ENCODE assay signal across 15 cellular contexts in the genomic region with DNA sequence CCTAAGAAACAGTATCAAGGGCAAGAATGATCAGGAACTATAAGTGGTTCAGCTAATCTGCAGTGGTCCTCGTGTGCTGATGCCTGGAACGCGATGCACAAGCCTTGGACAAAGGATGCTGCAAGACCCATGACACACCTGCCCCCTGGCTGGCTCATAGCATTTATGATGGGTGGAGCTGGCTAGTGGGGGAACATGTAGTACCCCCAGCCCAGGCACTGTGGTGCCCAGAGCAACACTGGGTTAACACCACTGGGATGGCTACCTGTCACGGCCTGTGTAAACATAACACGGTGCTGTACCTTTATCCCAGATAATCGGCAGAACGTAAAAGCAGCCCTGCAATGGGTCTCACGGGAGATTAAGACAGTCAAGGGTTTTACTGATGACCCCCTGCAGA.
A peak's percentile ranks its signal among the peaks of the same experiment; 100 is the strongest.
DNase-seq lines count a peak whose midpoint lies in the region; ATAC-seq, FAIRE-seq and TF ChIP-seq lines count a peak whose summit lies in the region.
"Had no signal": no experiment of that assay in that cellular context is flagged by ENCODE, and none has a peak within 500 bp of the region (broad histone marks: within the 10 kb centered on the region; RNA-seq: fewer than 3 reads in every experiment).

No MANE protein-coding gene starts in this region.

- DNase-seq in HTR-8/SVneo (ENCODE audit: insufficient read length, low spot score) (no peak), RWPE1 (ENCODE audit: low spot score) (no peak), foreskin keratinocyte (no peak), GF-D8 (lab: John Stamatoyannopoulos, UW) (no peak)
- no peak for DNase-seq in stimulated activated naive B cell treated with anti-CD40 and anti-IgM and Interleukin-4, amounts not matched to agents 10 μg/mL and 1 μg/mL and 100 μg/mL, for 72 hours
- no peak for DNase-seq in stimulated activated naive CD4-positive, alpha-beta T cell treated with Interleukin-2 at 50 U/mL for 16 hours (lab: John Stamatoyannopoulos, UW)
- DNase-seq: CD8-positive, alpha-beta T cell; DMS79 treated with DMSO at 0.1 percent for 48 hours; H7; NCI-H187; NCI-H82; SHP77 had no signal

- H3K27me3 Mint-ChIP-seq in stimulated activated naive B cell treated with anti-CD40 and anti-IgM and Interleukin-4, amounts not matched to agents 10 μg/mL and 1 μg/mL and 100 μg/mL, for 72 hours = no peaks in the 10 kb centered on the region

- H3K27ac ChIP-seq in RWPE1 = peak overlapping the region; percentile 98
- peak overlapping the region; percentile 94 for H3K27ac ChIP-seq in foreskin keratinocyte

- CTCF ChIA-PET in RWPE1 (lab: Yijun Ruan, JAX) = no interaction called here

- FAIRE-seq in HTR-8/SVneo (lab: Jason Lieb, UNC) = peak; percentile 23
- FAIRE-seq: D721Med had no signal

- POLR2A ChIA-PET in RWPE1 (lab: Yijun Ruan, JAX; ENCODE audit: low non-redundant PET) = no interaction called here

- H3K4me3 Mint-ChIP-seq in stimulated activated naive B cell treated with anti-CD40 and anti-IgM and Interleukin-4, amounts not matched to agents 10 μg/mL and 1 μg/mL and 100 μg/mL, for 72 hours = peak overlapping the region in 1 of 2 donors; percentile 11
- H3K4me3 Mint-ChIP-seq: CD8-positive, alpha-beta T cell had no signal

- peaks cover 32 to 47% of the 10 kb centered on the region in 2 donors for H3K36me3 Mint-ChIP-seq in stimulated activated naive B cell treated with anti-CD40 and anti-IgM and Interleukin-4, amounts not matched to agents 10 μg/mL and 1 μg/mL and 100 μg/mL, for 72 hours

- H3K4me1 Mint-ChIP-seq in stimulated activated naive B cell treated with anti-CD40 and anti-IgM and Interleukin-4, amounts not matched to agents 10 μg/mL and 1 μg/mL and 100 μg/mL, for 72 hours = peaks cover 3 to 12% of the 10 kb centered on the region in 2 donors

- peak overlapping the region; percentile 70 for H3K27ac Mint-ChIP-seq in stimulated activated naive B cell treated with anti-CD40 and anti-IgM and Interleukin-4, amounts not matched to agents 10 μg/mL and 1 μg/mL and 100 μg/mL, for 72 hours
- H3K27ac Mint-ChIP-seq: CD8-positive, alpha-beta T cell had no signal

- H3K9me3 Mint-ChIP-seq in stimulated activated naive B cell treated with anti-CD40 and anti-IgM and Interleukin-4, amounts not matched to agents 10 μg/mL and 1 μg/mL and 100 μg/mL, for 72 hours = no peaks in the 10 kb centered on the region
- H3K9me3 Mint-ChIP-seq: CD8-positive, alpha-beta T cell had no signal

- peak; percentile 0 for ATAC-seq in foreskin keratinocyte
- peak; percentile 17 to 24 for ATAC-seq in stimulated activated naive B cell treated with anti-CD40 and anti-IgM and Interleukin-4, amounts not matched to agents 10 μg/mL and 1 μg/mL and 100 μg/mL, for 72 hours (replicated peaks)
- ATAC-seq in HG03469 (IDR thresholded peaks at IDR 0.05; ENCODE audit: unreplicated experiment) = no peak
- ATAC-seq: CD8-positive, alpha-beta T cell; SK-N-SH treated with all-trans-retinoic acid at 6 μM for 48 hours had no signal

- H3K4me1 ChIP-seq in foreskin keratinocyte = peaks cover 38% of the 10 kb centered on the region

- no peak for TF ChIP-seq CTCF in RWPE1 (conservative IDR thresholded peaks at IDR 0.05; ENCODE audit: low read depth)
- no peak for TF ChIP-seq CTCF in foreskin keratinocyte (conservative IDR thresholded peaks at IDR 0.05)

- H3K27me3 ChIP-seq in foreskin keratinocyte = no peaks in the 10 kb centered on the region
